23 cellular contexts compared by ENCODE assay signal in genomic region chr5:152608514-152608913, GRCh38.
"Had no signal": no experiment of that assay in that cellular context is flagged by ENCODE, and none has a peak within 500 bp of the region (broad histone marks: within the 10 kb centered on the region; RNA-seq: fewer than 3 reads in every experiment).

No MANE protein-coding gene starts in this region.

- H3K9me3 ChIP-seq: esophagus muscularis mucosa, neutrophil, pancreas, stomach had no signal

- H3K36me3 Mint-ChIP-seq: naive thymus-derived CD4-positive, alpha-beta T cell had no signal

- H3K4me3 Mint-ChIP-seq: naive thymus-derived CD4-positive, alpha-beta T cell; nephron had no signal

- H3K4me1 ChIP-seq: foreskin keratinocyte, pancreas, stomach, thyroid gland had no signal

- H3K27me3 ChIP-seq: esophagus muscularis mucosa, foreskin keratinocyte, neutrophil, pancreas, stomach, thyroid gland had no signal

- ATAC-seq: foreskin keratinocyte; naive thymus-derived CD4-positive, alpha-beta T cell; pancreas; sciatic nerve had no signal

- H3K4me2 ChIP-seq: smooth muscle cell had no signal

- H3K27ac Mint-ChIP-seq: naive thymus-derived CD4-positive, alpha-beta T cell; nephron had no signal

- H3K4me3 ChIP-seq: coronary artery, esophagus muscularis mucosa, pancreas, smooth muscle cell, stomach, thyroid gland had no signal

- DNase-seq: dermis blood vessel endothelial cell; effector memory CD4-positive, alpha-beta T cell; foreskin keratinocyte; glutamatergic neuron; mesenchymal stem cell; midbrain; naive thymus-derived CD4-positive, alpha-beta T cell; pancreas; retina; stimulated activated CD4-positive, alpha-beta T cell treated with anti-CD3 and anti-CD28 coated beads, Interleukin-12 subunit alpha, Interleukin-12 subunit beta, amount 100 ng/mL, for 4 hours; stimulated activated CD4-positive, alpha-beta T cell treated with anti-CD3 and anti-CD28 coated beads, Interleukin-1b, Interleukin-23, amount 100 ng/mL, for 48 hours; stimulated activated CD4-positive, alpha-beta T cell treated with anti-CD3 and anti-CD28 coated beads, Interleukin-4, amount 100 ng/mL, for 1 hour; stimulated activated CD8-positive, alpha-beta memory T cell treated with anti-CD3 and anti-CD28 coated beads, Interleukin-4, amount 100 ng/mL, for 48 hours; stimulated activated naive CD4-positive, alpha-beta T cell treated with Interleukin-2 at 50 U/mL for 16 hours; stomach; thyroid gland; trophoblast cell had no signal

- H3K4me1 Mint-ChIP-seq: naive thymus-derived CD4-positive, alpha-beta T cell; nephron had no signal

- H3K36me3 ChIP-seq: esophagus muscularis mucosa, neutrophil, pancreas, stomach, thyroid gland had no signal

- H3K27ac ChIP-seq: coronary artery, esophagus muscularis mucosa, foreskin keratinocyte, neutrophil, pancreas, stomach, thyroid gland had no signal
